Comparison of ENCODE assay signal across 19 cellular contexts in the genomic region with DNA sequence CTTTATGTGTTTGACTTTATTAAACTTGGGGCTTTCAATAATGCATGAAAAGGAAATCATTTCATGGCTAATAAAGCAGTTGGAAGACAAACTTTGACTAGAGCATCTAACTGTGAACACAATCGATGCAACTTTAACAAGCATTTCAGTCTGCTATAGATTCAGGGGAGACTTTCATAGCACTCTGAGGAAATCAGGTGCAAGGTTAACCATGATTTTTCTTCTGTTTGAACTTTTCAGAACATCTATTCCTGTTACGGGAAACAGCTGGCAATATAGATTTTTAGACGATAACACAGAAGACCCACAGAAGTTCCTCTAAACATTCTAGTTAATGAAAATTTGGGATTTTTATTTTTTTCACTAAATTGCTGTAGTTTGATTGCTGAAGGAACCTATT.
DNase-seq lines count a peak whose midpoint lies in the region; ATAC-seq and TF ChIP-seq lines count a peak whose summit lies in the region.
"Had no signal": no experiment of that assay in that cellular context is flagged by ENCODE, and none has a peak within 500 bp of the region (broad histone marks: within the 10 kb centered on the region; RNA-seq: fewer than 3 reads in every experiment).

No MANE protein-coding gene starts in this region.

- intact Hi-C loops in CD4-positive, alpha-beta memory T cell (cut with micrococcal nuclease): loop anchor here (1.0 kb wide), 1 partner anchor 8 kb away; no protein-coding TSS in a partner anchor

- H3K4me2 ChIP-seq in Loucy (ENCODE audit: low read depth, low read length, poor library complexity, severe bottlenecking): peak overlapping the region; percentile 19
- H3K4me2 ChIP-seq: KMS-11 had no signal

- no peak overlapping the region for H3K9ac ChIP-seq in Loucy (ENCODE audit: low read depth, low read length, poor library complexity, severe bottlenecking)
- H3K9ac ChIP-seq: KMS-11 had no signal

- no peaks in the 10 kb centered on the region for H3K9me3 Mint-ChIP-seq in activated CD8-positive, alpha-beta memory T cell treated with anti-CD3 and anti-CD28 coated beads, Interleukin-2, amount 10 ng/mL, durations not matched to agents 7 days and 5 days (ENCODE audit: low read depth)
- peaks cover 0 to 2% (median 0%) of the 10 kb centered on the region in 8 donors for H3K9me3 Mint-ChIP-seq in CD4-positive, alpha-beta memory T cell
- peaks cover 0 to 3% (median 0%) of the 10 kb centered on the region in 6 donors for H3K9me3 Mint-ChIP-seq in immature natural killer cell
- no peaks in the 10 kb centered on the region for H3K9me3 Mint-ChIP-seq in T-helper 2 cell treated with Interferon-gamma antibody and Interleukin-4, amounts not matched to agents 5 μg/mL and 100 μg/mL, for 36 hours

- peaks cover 68% of the 10 kb centered on the region for H3K4me1 ChIP-seq in CD4-positive, alpha-beta memory T cell (ENCODE audit: insufficient read depth, low read length)
- no peaks in the 10 kb centered on the region for H3K4me1 ChIP-seq in Loucy (ENCODE audit: insufficient read depth, low read length, poor library complexity, severe bottlenecking)
- H3K4me1 ChIP-seq: Caco-2 had no signal

- H3K27ac Mint-ChIP-seq in activated CD8-positive, alpha-beta memory T cell treated with anti-CD3 and anti-CD28 coated beads, Interleukin-2, amount 10 ng/mL, durations not matched to agents 7 days and 5 days: peak overlapping the region; percentile 49
- peak overlapping the region in 6 of 7 donors; percentile 52 to 80 (median 62) for H3K27ac Mint-ChIP-seq in CD4-positive, alpha-beta memory T cell
- peak overlapping the region; percentile 19 to 95 (median 78) for H3K27ac Mint-ChIP-seq in immature natural killer cell
- H3K27ac Mint-ChIP-seq in T-helper 2 cell treated with Interferon-gamma antibody and Interleukin-4, amounts not matched to agents 5 μg/mL and 100 μg/mL, for 36 hours: no peak overlapping the region

- no peaks in the 10 kb centered on the region for H4K20me1 ChIP-seq in Loucy (ENCODE audit: insufficient read depth, low read length, poor library complexity, severe bottlenecking)

- POLR2A ChIA-PET in CD4-positive, alpha-beta memory T cell (lab: Charles Lee; ENCODE audit: partially characterized antibody): interaction anchor here (0.5 to 7.1 kb wide), 2 partner anchors 8 to 451 kb away, joined by 3 to 79 read pairs; no protein-coding TSS in a partner anchor

- H3K27me3 ChIP-seq in CD4-positive, alpha-beta memory T cell (ENCODE audit: insufficient read depth, low read length): no peaks in the 10 kb centered on the region
- peaks cover 13% of the 10 kb centered on the region for H3K27me3 ChIP-seq in Loucy (ENCODE audit: insufficient read depth, low read length, poor library complexity, severe bottlenecking)

- H3F3A ChIP-seq in Loucy (ENCODE audit: low read depth): no peaks in the 10 kb centered on the region

- H3K4me3 Mint-ChIP-seq in activated CD8-positive, alpha-beta memory T cell treated with anti-CD3 and anti-CD28 coated beads, Interleukin-2, amount 10 ng/mL, durations not matched to agents 7 days and 5 days: no peak overlapping the region
- peak overlapping the region in 6 of 8 donors; percentile 1 to 80 (median 36) for H3K4me3 Mint-ChIP-seq in CD4-positive, alpha-beta memory T cell
- peak overlapping the region; percentile 15 to 76 (median 37) for H3K4me3 Mint-ChIP-seq in immature natural killer cell
- H3K4me3 Mint-ChIP-seq in T-helper 2 cell treated with Interferon-gamma antibody and Interleukin-4, amounts not matched to agents 5 μg/mL and 100 μg/mL, for 36 hours: no peak overlapping the region

- CTCF ChIA-PET in activated CD8-positive, alpha-beta memory T cell treated with anti-CD3 and anti-CD28 coated beads, Interleukin-2, amount 10 ng/mL, durations not matched to agents 7 days and 5 days (lab: Charles Lee): interaction anchor here (1.0 to 11.3 kb wide), 4 partner anchors 12 to 357 kb away, joined by 3 to 107 read pairs (median 8); no protein-coding TSS in a partner anchor
- CTCF ChIA-PET in CD4-positive, alpha-beta memory T cell (lab: Charles Lee; ENCODE audit: partially characterized antibody): interaction anchor here (2.0 to 8.3 kb wide), 3 partner anchors 9 to 51 kb away, joined by 8 to 59 read pairs (median 15); no protein-coding TSS in a partner anchor

- H2AFZ ChIP-seq in Loucy (ENCODE audit: low read length): no peak overlapping the region

- no peak for TF ChIP-seq CTCF in Loucy (conservative IDR thresholded peaks at IDR 0.05; ENCODE audit: low read length)

- H3K27me3 Mint-ChIP-seq in activated CD8-positive, alpha-beta memory T cell treated with anti-CD3 and anti-CD28 coated beads, Interleukin-2, amount 10 ng/mL, durations not matched to agents 7 days and 5 days: peaks cover 6% of the 10 kb centered on the region
- H3K27me3 Mint-ChIP-seq in CD4-positive, alpha-beta memory T cell: peaks cover 0 to 1% of the 10 kb centered on the region in 2 donors
- H3K27me3 Mint-ChIP-seq in immature natural killer cell (ENCODE audit: low read depth in 3 of 3): peaks cover 0 to 2% (median 0%) of the 10 kb centered on the region in 3 donors
- H3K27me3 Mint-ChIP-seq in T-helper 2 cell treated with Interferon-gamma antibody and Interleukin-4, amounts not matched to agents 5 μg/mL and 100 μg/mL, for 36 hours (ENCODE audit: low read depth): peaks cover 26% of the 10 kb centered on the region

- H3K9me3 ChIP-seq in CD4-positive, alpha-beta memory T cell (ENCODE audit: control insufficient read depth in 1 of 2, low read length in 2 of 2): no peaks in the 10 kb centered on the region
- no peaks in the 10 kb centered on the region for H3K9me3 ChIP-seq in Loucy (ENCODE audit: insufficient read depth, low read depth, low read length)
- H3K9me3 ChIP-seq: Caco-2 had no signal

- no peaks in the 10 kb centered on the region for H3K9me2 ChIP-seq in Loucy (replicated peaks; ENCODE audit: low read depth, low read length)

- ATAC-seq in activated CD8-positive, alpha-beta memory T cell treated with anti-CD3 and anti-CD28 coated beads, Interleukin-2, amount 10 ng/mL, durations not matched to agents 7 days and 5 days: no peak
- ATAC-seq in HG03196 (IDR thresholded peaks at IDR 0.05; ENCODE audit: unreplicated experiment): no peak

- H3K36me3 Mint-ChIP-seq in activated CD8-positive, alpha-beta memory T cell treated with anti-CD3 and anti-CD28 coated beads, Interleukin-2, amount 10 ng/mL, durations not matched to agents 7 days and 5 days: peaks cover 5% of the 10 kb centered on the region
- no peaks in the 10 kb centered on the region for H3K36me3 Mint-ChIP-seq in CD4-positive, alpha-beta memory T cell
- peaks cover 0 to 8% (median 3%) of the 10 kb centered on the region in 3 donors for H3K36me3 Mint-ChIP-seq in immature natural killer cell
- no peaks in the 10 kb centered on the region for H3K36me3 Mint-ChIP-seq in T-helper 2 cell treated with Interferon-gamma antibody and Interleukin-4, amounts not matched to agents 5 μg/mL and 100 μg/mL, for 36 hours (ENCODE audit: low read depth)

- H3K79me2 ChIP-seq in Loucy (ENCODE audit: insufficient read depth, low read length): no peaks in the 10 kb centered on the region

- peaks cover 57% of the 10 kb centered on the region for H3K4me1 Mint-ChIP-seq in activated CD8-positive, alpha-beta memory T cell treated with anti-CD3 and anti-CD28 coated beads, Interleukin-2, amount 10 ng/mL, durations not matched to agents 7 days and 5 days
- peaks cover 45 to 77% (median 67%) of the 10 kb centered on the region in 4 donors for H3K4me1 Mint-ChIP-seq in CD4-positive, alpha-beta memory T cell
- H3K4me1 Mint-ChIP-seq in immature natural killer cell: peaks cover 98 to 100% of the 10 kb centered on the region in 2 donors
- peaks cover 31% of the 10 kb centered on the region for H3K4me1 Mint-ChIP-seq in T-helper 2 cell treated with Interferon-gamma antibody and Interleukin-4, amounts not matched to agents 5 μg/mL and 100 μg/mL, for 36 hours (ENCODE audit: low read depth)

- H3K4me3 ChIP-seq in CD4-positive, alpha-beta memory T cell (ENCODE audit: low read length in 2 of 2): no peak overlapping the region
- no peak overlapping the region for H3K4me3 ChIP-seq in Loucy (ENCODE audit: low read length, poor library complexity, severe bottlenecking)

- DNase-seq in activated CD8-positive, alpha-beta memory T cell treated with anti-CD3 and anti-CD28 coated beads, Interleukin-2, amount 10 ng/mL, durations not matched to agents 7 days and 5 days: no peak
- DNase-seq in activated CD8-positive, alpha-beta memory T cell treated with anti-CD3 and anti-CD28 coated beads, Interleukin-2, amount 50 U/mL, for 4 hours: no peak
- DNase-seq in CD4-positive, alpha-beta memory T cell: no peak
- no peak for DNase-seq in immature natural killer cell
- DNase-seq in GM03348 (ENCODE audit: low spot score): no peak
- DNase-seq in T-helper 2 cell treated with Interferon-gamma antibody and Interleukin-4, amounts not matched to agents 5 μg/mL and 100 μg/mL, for 36 hours (ENCODE audit: low spot score): no peak
- DNase-seq: Caco-2, GOT3, HCEC 1CT, NCI-H1694 treated with DMSO at 0.1 percent for 48 hours, NCI-H2081 treated with DMSO at 0.1 percent for 48 hours, NCI-H2171 treated with DMSO at 0.1 percent for 48 hours, NCI-H446, NCI-H526 treated with DMSO at 0.1 percent for 48 hours, Right ventricle myocardium superior had no signal

- H3K36me3 ChIP-seq in CD4-positive, alpha-beta memory T cell (ENCODE audit: insufficient read depth, low read length): no peaks in the 10 kb centered on the region
- H3K36me3 ChIP-seq in Loucy (ENCODE audit: insufficient read depth, low read length): no peaks in the 10 kb centered on the region

- no peak overlapping the region for H3K27ac ChIP-seq in CD4-positive, alpha-beta memory T cell (ENCODE audit: low read depth, low read length)
- H3K27ac ChIP-seq: C4-2B, KMS-11 had no signal

Comparison
In these comparisons a context has a peak if more than half of its experiments do, and no peak if none do; other contexts are left out.
1. H3K4me3 Mint-ChIP-seq: peak in CD4-positive, alpha-beta memory T cell (6 of 8) and immature natural killer cell (5 of 5); none in activated CD8-positive, alpha-beta memory T cell treated with anti-CD3 and anti-CD28 coated beads, Interleukin-2, amount 10 ng/mL, durations not matched to agents 7 days and 5 days (single experiment) and T-helper 2 cell treated with Interferon-gamma antibody and Interleukin-4, amounts not matched to agents 5 μg/mL and 100 μg/mL, for 36 hours (single experiment).